ENCODE assay signal across 18 cellular contexts in the genomic region with DNA sequence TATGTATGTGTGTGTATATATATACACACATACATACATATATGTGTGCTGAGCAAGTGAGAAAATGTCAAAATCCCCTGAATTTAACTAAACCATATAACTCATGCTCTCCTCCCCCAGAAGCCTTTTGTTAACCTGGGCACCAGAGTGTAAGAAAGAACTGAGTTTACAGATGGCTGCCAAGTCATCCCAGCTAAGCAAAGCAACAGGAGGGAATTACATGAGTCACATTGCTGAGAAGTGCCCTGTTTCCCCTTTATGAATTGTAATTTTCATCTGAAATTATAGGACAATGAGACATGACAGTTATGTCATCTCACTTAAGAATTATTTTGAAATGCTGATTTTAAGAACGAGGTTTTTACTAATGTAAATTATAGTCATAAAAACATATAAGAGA. TPM values are rescaled to one million over a fixed set of nuclear protein-coding genes. Genes with fewer than 3 reads are reported as not detected.
DNase-seq lines count a peak whose midpoint lies in the region; ATAC-seq, FAIRE-seq and TF ChIP-seq lines count a peak whose summit lies in the region.
"Had no signal": no experiment of that assay in that cellular context is flagged by ENCODE, and none has a peak within 500 bp of the region (broad histone marks: within the 10 kb centered on the region; RNA-seq: fewer than 3 reads in every experiment).

No MANE protein-coding gene starts in this region.

- no peak overlapping the region for H3K27ac Mint-ChIP-seq in effector memory CD8-positive, alpha-beta T cell
- H3K27ac Mint-ChIP-seq in activated naive CD4-positive, alpha-beta T cell treated with anti-CD3 and anti-CD28 coated beads for 36 hours: no peak overlapping the region

- H3K9me3 ChIP-seq in MG63 (no peaks in the 10 kb centered on the region), endothelial cell of umbilical vein (replicated peaks; ENCODE audit: control insufficient read depth, insufficient read depth, low read length) (no peaks in the 10 kb centered on the region)

- dilution Hi-C loops in endothelial cell of umbilical vein (cut with MboI; ENCODE audit: extremely low pct_ligation_motif_present, low sequenced_read_pairs): no loop called here

- no peak for ATAC-seq in effector memory CD8-positive, alpha-beta T cell (replicated peaks)

- no peaks in the 10 kb centered on the region for H3K36me3 Mint-ChIP-seq in effector memory CD8-positive, alpha-beta T cell (ENCODE audit: insufficient read depth)
- H3K36me3 Mint-ChIP-seq in activated naive CD4-positive, alpha-beta T cell treated with anti-CD3 and anti-CD28 coated beads for 36 hours (ENCODE audit: low read depth): no peaks in the 10 kb centered on the region
- H3K36me3 Mint-ChIP-seq: CD14-positive monocyte had no signal

- no peak for FAIRE-seq in endothelial cell of umbilical vein (lab: Jason Lieb, UNC)

- intact Hi-C loops in endothelial cell of umbilical vein (cut with micrococcal nuclease): no loop called here
- intact Hi-C loops in activated naive CD4-positive, alpha-beta T cell treated with anti-CD3 and anti-CD28 coated beads for 36 hours (cut with micrococcal nuclease): no loop called here

- POLR2A ChIA-PET in endothelial cell of umbilical vein (lab: Charles Lee): no interaction called here

- H3K4me3 ChIP-seq in MG63: no peak overlapping the region
- H3K4me3 ChIP-seq in endothelial cell of umbilical vein (replicated peaks in 1 of 3; ENCODE audit: insufficient read depth in 1 of 3, low read depth in 1 of 3, low read length in 3 of 3): no peak overlapping the region
- H3K4me3 ChIP-seq: SK-N-MC had no signal

- TF ChIP-seq CTCF in endothelial cell of umbilical vein (IDR thresholded peaks at IDR 0.05; ENCODE audit: extremely low read depth in 1 of 2, insufficient read depth in 1 of 2, low read depth in 1 of 2, low read length in 2 of 2): no peak

- H3K4me3 Mint-ChIP-seq in effector memory CD8-positive, alpha-beta T cell: no peak overlapping the region
- no peak overlapping the region for H3K4me3 Mint-ChIP-seq in activated naive CD4-positive, alpha-beta T cell treated with anti-CD3 and anti-CD28 coated beads for 36 hours
- H3K4me3 Mint-ChIP-seq: CD14-positive monocyte had no signal

- H3K9ac ChIP-seq in endothelial cell of umbilical vein (replicated peaks; ENCODE audit: extremely low read depth, insufficient read depth, low read length): no peak overlapping the region

- no peaks in the 10 kb centered on the region for H3K4me1 ChIP-seq in endothelial cell of umbilical vein (ENCODE audit: control insufficient read depth, extremely low read depth, insufficient read depth, low read length)

- no peaks in the 10 kb centered on the region for H3K4me1 Mint-ChIP-seq in effector memory CD8-positive, alpha-beta T cell (ENCODE audit: low read depth in 2 of 2)
- no peaks in the 10 kb centered on the region for H3K4me1 Mint-ChIP-seq in activated naive CD4-positive, alpha-beta T cell treated with anti-CD3 and anti-CD28 coated beads for 36 hours (ENCODE audit: low read depth)

- H3K27me3 ChIP-seq in MG63 (no peaks in the 10 kb centered on the region), endothelial cell of umbilical vein (ENCODE audit: control insufficient read depth in 2 of 2, insufficient read depth in 2 of 2, low read length in 2 of 2) (no peaks in the 10 kb centered on the region)

- H3K36me3 ChIP-seq in MG63 (no peaks in the 10 kb centered on the region), endothelial cell of umbilical vein (ENCODE audit: control insufficient read depth in 2 of 2, extremely low read depth in 1 of 2, insufficient read depth in 2 of 2, low read length in 2 of 2) (no peaks in the 10 kb centered on the region)

- no peaks in the 10 kb centered on the region for H4K20me1 ChIP-seq in endothelial cell of umbilical vein (replicated peaks; ENCODE audit: control insufficient read depth, extremely low read depth, insufficient read depth, low read length)

- CTCF ChIA-PET in endothelial cell of umbilical vein (lab: Charles Lee): no interaction called here
- CTCF ChIA-PET in activated naive CD4-positive, alpha-beta T cell treated with anti-CD3 and anti-CD28 coated beads for 36 hours (lab: Charles Lee): no interaction called here

- DNase-seq in Daoy (ENCODE audit: low read depth): peak; percentile 14
- DNase-seq in MG63: peak; percentile 12
- DNase-seq in endothelial cell of umbilical vein (ENCODE audit: low read depth, low spot score): peak; percentile 65
- DNase-seq in kidney tubule cell (ENCODE audit: low spot score): peak; percentile 10
- DNase-seq in effector memory CD8-positive, alpha-beta T cell: no peak
- no peak for DNase-seq in activated naive CD4-positive, alpha-beta T cell (lab: John Stamatoyannopoulos, UW)
- no peak for DNase-seq in activated naive CD4-positive, alpha-beta T cell treated with anti-CD3 and anti-CD28 coated beads for 36 hours
- DNase-seq: COR-L47, DMS153, EL, H7, NCI-H1048, NCI-H1436 treated with DMSO at 0.1 percent for 48 hours, NCI-H2029 treated with DMSO at 0.1 percent for 48 hours, NCI-H774 had no signal

- no peaks in the 10 kb centered on the region for H3K9me1 ChIP-seq in endothelial cell of umbilical vein (replicated peaks; ENCODE audit: control insufficient read depth, extremely low read depth, insufficient read depth, low read length)

- no peak overlapping the region for H2AFZ ChIP-seq in endothelial cell of umbilical vein (ENCODE audit: low read depth, low read length)

- peaks cover 1 to 14% of the 10 kb centered on the region in 2 donors for H3K9me3 Mint-ChIP-seq in effector memory CD8-positive, alpha-beta T cell
- no peaks in the 10 kb centered on the region for H3K9me3 Mint-ChIP-seq in activated naive CD4-positive, alpha-beta T cell treated with anti-CD3 and anti-CD28 coated beads for 36 hours

- TF ChIP-seq POLR2A in endothelial cell of umbilical vein (IDR thresholded peaks at IDR 0.05; ENCODE audit: low read depth, low read length): no peak

- no peaks in the 10 kb centered on the region for H3K27me3 Mint-ChIP-seq in effector memory CD8-positive, alpha-beta T cell
- H3K27me3 Mint-ChIP-seq in activated naive CD4-positive, alpha-beta T cell treated with anti-CD3 and anti-CD28 coated beads for 36 hours (ENCODE audit: low read depth): no peaks in the 10 kb centered on the region

- no peaks in the 10 kb centered on the region for H3K79me2 ChIP-seq in endothelial cell of umbilical vein (ENCODE audit: control insufficient read depth, insufficient read depth, low read length)

- H3K27ac ChIP-seq in endothelial cell of umbilical vein (ENCODE audit: insufficient read depth, low read depth, low read length): no peak overlapping the region
- H3K27ac ChIP-seq: SK-N-MC had no signal

- H3K4me2 ChIP-seq in endothelial cell of umbilical vein (ENCODE audit: insufficient read depth, low read length): no peak overlapping the region

- BruUV-seq in endothelial cell of umbilical vein (replicated peaks; lab: Mats Ljungman, UMichigan): no TSS peak

TF ChIP-seq in endothelial cell of umbilical vein, 7 proteins besides CTCF, POLR2A, EP300 and RAD21:
- TF ChIP-seq MAX (IDR thresholded peaks at IDR 0.05; ENCODE audit: insufficient read depth, insufficient read length): no peak
- TF ChIP-seq MYC (IDR thresholded peaks at IDR 0.05; ENCODE audit: low read depth, low read length): no peak
- TF ChIP-seq FOS (IDR thresholded peaks at IDR 0.05; ENCODE audit: borderline replicate concordance, insufficient read depth, low read length): peak; percentile 16
- peak; percentile 31 for TF ChIP-seq JUN (IDR thresholded peaks at IDR 0.05; ENCODE audit: borderline replicate concordance, insufficient read depth, insufficient read length, low read depth)
- no peak for TF ChIP-seq POLR2AphosphoS5 (IDR thresholded peaks at IDR 0.05; ENCODE audit: insufficient read depth, low read depth, low read length)
- no peak for TF ChIP-seq EZH2 (IDR thresholded peaks at IDR 0.05; ENCODE audit: borderline replicate concordance, low read depth, low read length, severe bottlenecking)
- TF ChIP-seq GATA2 (IDR thresholded peaks at IDR 0.05; ENCODE audit: insufficient read depth, insufficient read length, low read depth, low read length): no peak
TF ChIP-seq in endothelial cell of umbilical vein: peak in this region for 2.

RNA-seq across cellular contexts. Expression of gene SCN7A, which starts 29.9 kb away (rescaled TPM):
- total RNA-seq in Daoy (2014; rRNA removed; shearing (Covaris generic)): not detected in 2 replicates
- total RNA-seq in MG63 (2014; rRNA removed; shearing (Covaris generic); ENCODE audit: low replicate concordance): not detected in 2 replicates
- total RNA-seq in endothelial cell of umbilical vein: not detected in 2 replicates
- not detected in 2 replicates for polyA plus RNA-seq in endothelial cell of umbilical vein
- not detected in 2 replicates for polyA plus RNA-seq in endothelial cell of umbilical vein (2011; cell fraction: cytosol; rRNA removed)
- polyA plus RNA-seq in endothelial cell of umbilical vein (2011; cell fraction: nucleus; rRNA removed): not detected in 2 replicates
- polyA plus RNA-seq in endothelial cell of umbilical vein (2012): not detected in 2 replicates
- not detected in 2 replicates for polyA minus RNA-seq in endothelial cell of umbilical vein
- polyA minus RNA-seq in endothelial cell of umbilical vein (2011; cell fraction: cytosol; rRNA and poly(A)+ RNA removed): not detected
- not detected in 2 replicates for polyA minus RNA-seq in endothelial cell of umbilical vein (2011; cell fraction: nucleus; rRNA and poly(A)+ RNA removed)
- not detected for total RNA-seq in activated naive CD4-positive, alpha-beta T cell treated with anti-CD3 and anti-CD28 coated beads for 36 hours
- total RNA-seq: HT-29 had no signal
- polyA plus RNA-seq: CD14-positive monocyte had no signal

Comparison
In these comparisons a context has a peak if more than half of its experiments do, and no peak if none do; other contexts are left out.
1. DNase-seq: peak in Daoy (single experiment), MG63 (single experiment), endothelial cell of umbilical vein (single experiment) and kidney tubule cell (single experiment); none in effector memory CD8-positive, alpha-beta T cell (0 of 3), activated naive CD4-positive, alpha-beta T cell (0 of 4) and activated naive CD4-positive, alpha-beta T cell treated with anti-CD3 and anti-CD28 coated beads for 36 hours (single experiment).